In genomic region chr1:69535490-69535889, GRCh38 we compare ENCODE assay signal across 1 cellular context.
TF ChIP-seq lines count a peak whose summit lies in the region.

No MANE protein-coding gene starts in this region.

TF ChIP-seq in WTC11, 78 proteins besides CTCF, POLR2A, EP300 and RAD21 (continued from another document):
- TF ChIP-seq, protein P1, sequence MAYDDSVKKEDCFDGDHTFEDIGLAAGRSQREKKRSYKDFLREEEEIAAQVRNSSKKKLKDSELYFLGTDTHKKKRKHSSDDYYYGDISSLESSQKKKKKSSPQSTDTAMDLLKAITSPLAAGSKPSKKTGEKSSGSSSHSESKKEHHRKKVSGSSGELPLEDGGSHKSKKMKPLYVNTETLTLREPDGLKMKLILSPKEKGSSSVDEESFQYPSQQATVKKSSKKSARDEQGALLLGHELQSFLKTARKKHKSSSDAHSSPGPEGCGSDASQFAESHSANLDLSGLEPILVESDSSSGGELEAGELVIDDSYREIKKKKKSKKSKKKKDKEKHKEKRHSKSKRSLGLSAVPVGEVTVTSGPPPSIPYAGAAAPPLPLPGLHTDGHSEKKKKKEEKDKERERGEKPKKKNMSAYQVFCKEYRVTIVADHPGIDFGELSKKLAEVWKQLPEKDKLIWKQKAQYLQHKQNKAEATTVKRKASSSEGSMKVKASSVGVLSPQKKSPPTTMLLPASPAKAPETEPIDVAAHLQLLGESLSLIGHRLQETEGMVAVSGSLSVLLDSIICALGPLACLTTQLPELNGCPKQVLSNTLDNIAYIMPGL (CRISPR knock-in tag; IDR thresholded peaks at IDR 0.05): no peak
- TF ChIP-seq, protein P2, sequence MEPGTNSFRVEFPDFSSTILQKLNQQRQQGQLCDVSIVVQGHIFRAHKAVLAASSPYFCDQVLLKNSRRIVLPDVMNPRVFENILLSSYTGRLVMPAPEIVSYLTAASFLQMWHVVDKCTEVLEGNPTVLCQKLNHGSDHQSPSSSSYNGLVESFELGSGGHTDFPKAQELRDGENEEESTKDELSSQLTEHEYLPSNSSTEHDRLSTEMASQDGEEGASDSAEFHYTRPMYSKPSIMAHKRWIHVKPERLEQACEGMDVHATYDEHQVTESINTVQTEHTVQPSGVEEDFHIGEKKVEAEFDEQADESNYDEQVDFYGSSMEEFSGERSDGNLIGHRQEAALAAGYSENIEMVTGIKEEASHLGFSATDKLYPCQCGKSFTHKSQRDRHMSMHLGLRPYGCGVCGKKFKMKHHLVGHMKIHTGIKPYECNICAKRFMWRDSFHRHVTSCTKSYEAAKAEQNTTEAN (CRISPR knock-in tag; IDR thresholded peaks at IDR 0.05): no peak
- no peak for TF ChIP-seq JAZF1 (CRISPR knock-in tag; IDR thresholded peaks at IDR 0.05)
- no peak for TF ChIP-seq FOXJ3 (CRISPR knock-in tag; IDR thresholded peaks at IDR 0.05; ENCODE audit: borderline replicate concordance)
- no peak for TF ChIP-seq ATF1 (CRISPR knock-in tag; IDR thresholded peaks at IDR 0.05)
- TF ChIP-seq ATF3 (CRISPR knock-in tag; conservative IDR thresholded peaks at IDR 0.05): no peak
- TF ChIP-seq FOXP1 (CRISPR knock-in tag; IDR thresholded peaks at IDR 0.05; ENCODE audit: borderline replicate concordance): no peak
- TF ChIP-seq SMAD3 (CRISPR knock-in tag; IDR thresholded peaks at IDR 0.05; ENCODE audit: borderline replicate concordance): no peak
- TF ChIP-seq CDX4 (CRISPR knock-in tag; IDR thresholded peaks at IDR 0.05; ENCODE audit: borderline replicate concordance): no peak
- TF ChIP-seq ZNF232 (CRISPR knock-in tag; IDR thresholded peaks at IDR 0.05): no peak
- TF ChIP-seq RELA (CRISPR knock-in tag; IDR thresholded peaks at IDR 0.05; ENCODE audit: borderline replicate concordance): no peak
- TF ChIP-seq ZNF532 (CRISPR knock-in tag; IDR thresholded peaks at IDR 0.05; ENCODE audit: borderline replicate concordance): no peak
- TF ChIP-seq SP1 (CRISPR knock-in tag; conservative IDR thresholded peaks at IDR 0.05): no peak
- no peak for TF ChIP-seq E2F5 (CRISPR knock-in tag; IDR thresholded peaks at IDR 0.05)
- no peak for TF ChIP-seq ZNF423 (CRISPR knock-in tag; IDR thresholded peaks at IDR 0.05)
- TF ChIP-seq, protein P3, sequence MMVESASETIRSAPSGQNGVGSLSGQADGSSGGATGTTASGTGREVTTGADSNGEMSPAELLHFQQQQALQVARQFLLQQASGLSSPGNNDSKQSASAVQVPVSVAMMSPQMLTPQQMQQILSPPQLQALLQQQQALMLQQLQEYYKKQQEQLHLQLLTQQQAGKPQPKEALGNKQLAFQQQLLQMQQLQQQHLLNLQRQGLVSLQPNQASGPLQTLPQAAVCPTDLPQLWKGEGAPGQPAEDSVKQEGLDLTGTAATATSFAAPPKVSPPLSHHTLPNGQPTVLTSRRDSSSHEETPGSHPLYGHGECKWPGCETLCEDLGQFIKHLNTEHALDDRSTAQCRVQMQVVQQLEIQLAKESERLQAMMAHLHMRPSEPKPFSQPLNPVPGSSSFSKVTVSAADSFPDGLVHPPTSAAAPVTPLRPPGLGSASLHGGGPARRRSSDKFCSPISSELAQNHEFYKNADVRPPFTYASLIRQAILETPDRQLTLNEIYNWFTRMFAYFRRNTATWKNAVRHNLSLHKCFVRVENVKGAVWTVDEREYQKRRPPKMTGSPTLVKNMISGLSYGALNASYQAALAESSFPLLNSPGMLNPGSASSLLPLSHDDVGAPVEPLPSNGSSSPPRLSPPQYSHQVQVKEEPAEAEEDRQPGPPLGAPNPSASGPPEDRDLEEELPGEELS (CRISPR knock-in tag; IDR thresholded peaks at IDR 0.05): no peak
- no peak for TF ChIP-seq MLX (CRISPR knock-in tag; IDR thresholded peaks at IDR 0.05)
